Comparison of ENCODE assay signal across 31 cellular contexts in genomic region chr2:162282765-162283425, GRCh38. TPM values are rescaled to one million over a fixed set of nuclear protein-coding genes. Genes with fewer than 3 reads are reported as not detected.
A peak's percentile ranks its signal among the peaks of the same experiment; 100 is the strongest.
DNase-seq lines count a peak whose midpoint lies in the region; ATAC-seq and TF ChIP-seq lines count a peak whose summit lies in the region.
"Had no signal": no experiment of that assay in that cellular context is flagged by ENCODE, and none has a peak within 500 bp of the region (broad histone marks: within the 10 kb centered on the region; RNA-seq: fewer than 3 reads in every experiment).

No MANE protein-coding gene starts in this region.

- CTCF ChIA-PET in activated naive CD4-positive, alpha-beta T cell treated with anti-CD3 and anti-CD28 coated beads for 36 hours (lab: Charles Lee) = interaction anchor here (1.2 to 2.3 kb wide), 3 partner anchors 15 to 62 kb away, joined by 3 to 10 read pairs (median 6); no protein-coding TSS in a partner anchor

- H3K9me3 Mint-ChIP-seq in mesothelial cell of epicardium = no peaks in the 10 kb centered on the region
- H3K9me3 Mint-ChIP-seq in activated naive CD4-positive, alpha-beta T cell treated with anti-CD3 and anti-CD28 coated beads for 36 hours = no peaks in the 10 kb centered on the region
- H3K9me3 Mint-ChIP-seq: activated naive CD4-positive, alpha-beta T cell treated with anti-CD3 and anti-CD28 coated beads, Interleukin-2, amount 50 U/mL, for 24 hours; activated T-cell treated with anti-CD3 and anti-CD28 coated beads, Interleukin-2, amount 50 U/mL, for 24 hours; CD14-positive monocyte; immature natural killer cell; natural killer cell; stimulated activated effector memory CD8-positive, alpha-beta T cell treated with anti-CD3 and anti-CD28 coated beads, Interleukin-12 subunit alpha, Interleukin-12 subunit beta, amount 100 ng/mL, for 72 hours; T-cell had no signal

- H3K36me3 Mint-ChIP-seq in mesothelial cell of epicardium = peaks cover 7% of the 10 kb centered on the region
- H3K36me3 Mint-ChIP-seq in activated naive CD4-positive, alpha-beta T cell treated with anti-CD3 and anti-CD28 coated beads for 36 hours (ENCODE audit: low read depth) = peaks cover 23% of the 10 kb centered on the region

- no peaks in the 10 kb centered on the region for H3K4me1 Mint-ChIP-seq in mesothelial cell of epicardium
- H3K4me1 Mint-ChIP-seq in activated naive CD4-positive, alpha-beta T cell treated with anti-CD3 and anti-CD28 coated beads for 36 hours (ENCODE audit: low read depth) = no peaks in the 10 kb centered on the region
- H3K4me1 Mint-ChIP-seq: activated naive CD4-positive, alpha-beta T cell treated with anti-CD3 and anti-CD28 coated beads, Interleukin-2, amount 50 U/mL, for 24 hours; immature natural killer cell; natural killer cell; stimulated activated effector memory CD8-positive, alpha-beta T cell treated with anti-CD3 and anti-CD28 coated beads, Interleukin-12 subunit alpha, Interleukin-12 subunit beta, amount 100 ng/mL, for 72 hours; T-cell had no signal

- no peaks in the 10 kb centered on the region for H3K27me3 Mint-ChIP-seq in mesothelial cell of epicardium (ENCODE audit: low read depth)
- no peaks in the 10 kb centered on the region for H3K27me3 Mint-ChIP-seq in activated naive CD4-positive, alpha-beta T cell treated with anti-CD3 and anti-CD28 coated beads for 36 hours (ENCODE audit: low read depth)
- H3K27me3 Mint-ChIP-seq: activated naive CD4-positive, alpha-beta T cell treated with anti-CD3 and anti-CD28 coated beads, Interleukin-2, amount 50 U/mL, for 24 hours; activated T-cell treated with anti-CD3 and anti-CD28 coated beads, Interleukin-2, amount 50 U/mL, for 24 hours; T-cell had no signal

- TF ChIP-seq CTCF in fibroblast of villous mesenchyme (IDR thresholded peaks at IDR 0.05; ENCODE audit: insufficient read depth, low read depth, low read length) (no peak), mesothelial cell of epicardium (IDR thresholded peaks at IDR 0.05; ENCODE audit: unreplicated experiment) (no peak)

- DNase-seq in AG08395 (ENCODE audit: low spot score) = peak; percentile 39
- DNase-seq in GM04504 (ENCODE audit: low read depth) = peak; percentile 17
- DNase-seq in amniotic epithelial cell (ENCODE audit: low read depth) = peak; percentile 80
- peak; percentile 54 for DNase-seq in fibroblast of villous mesenchyme (ENCODE audit: low read depth)
- DNase-seq in mesothelial cell of epicardium (ENCODE audit: low spot score in 2 of 2, unreplicated experiment in 2 of 2) = no peak
- DNase-seq in dedifferentiated amniotic fluid mesenchymal stem cell (ENCODE audit: extremely low spot score) = no peak
- DNase-seq in activated naive CD4-positive, alpha-beta T cell treated with anti-CD3 and anti-CD28 coated beads for 36 hours = no peak
- DNase-seq: ACHN; activated CD4-positive, alpha-beta T cell treated with anti-CD3 and anti-CD28 coated beads for 1 hour; activated T-cell treated with anti-CD3 and anti-CD28 coated beads, Interleukin-2, amount 50 U/mL, for 24 hours; foreskin melanocyte; hippocampal formation; immature natural killer cell; left ventricle myocardium superior; midbrain; MM.1S; natural killer cell; NCI-H146; NCI-H524 treated with DMSO at 0.1 percent for 48 hours; NK-92 treated with Interleukin-12 subunit alpha and Interleukin-12 subunit beta, amount 100 ng/mL, for 24 hours; SJCRH30; stimulated activated CD4-positive, alpha-beta T cell treated with anti-CD3 and anti-CD28 coated beads, Interleukin-2, amount 100 ng/mL, for 48 hours; T-cell had no signal

- no peak overlapping the region for H3K4me3 ChIP-seq in fibroblast of villous mesenchyme (ENCODE audit: low read depth, low read length)
- H3K4me3 ChIP-seq: ascending aorta, K562, SJCRH30, smooth muscle cell had no signal

- no peak overlapping the region for H3K4me3 Mint-ChIP-seq in mesothelial cell of epicardium
- H3K4me3 Mint-ChIP-seq in activated naive CD4-positive, alpha-beta T cell treated with anti-CD3 and anti-CD28 coated beads for 36 hours = no peak overlapping the region
- H3K4me3 Mint-ChIP-seq: activated naive CD4-positive, alpha-beta T cell treated with anti-CD3 and anti-CD28 coated beads, Interleukin-2, amount 50 U/mL, for 24 hours; activated T-cell treated with anti-CD3 and anti-CD28 coated beads, Interleukin-2, amount 50 U/mL, for 24 hours; CD14-positive monocyte; immature natural killer cell; natural killer cell; stimulated activated effector memory CD8-positive, alpha-beta T cell treated with anti-CD3 and anti-CD28 coated beads, Interleukin-12 subunit alpha, Interleukin-12 subunit beta, amount 100 ng/mL, for 72 hours; T-cell had no signal

- no peak overlapping the region for H3K27ac Mint-ChIP-seq in mesothelial cell of epicardium
- no peak overlapping the region for H3K27ac Mint-ChIP-seq in activated naive CD4-positive, alpha-beta T cell treated with anti-CD3 and anti-CD28 coated beads for 36 hours
- H3K27ac Mint-ChIP-seq: activated naive CD4-positive, alpha-beta T cell treated with anti-CD3 and anti-CD28 coated beads, Interleukin-2, amount 50 U/mL, for 24 hours; activated T-cell treated with anti-CD3 and anti-CD28 coated beads, Interleukin-2, amount 50 U/mL, for 24 hours; immature natural killer cell; natural killer cell; stimulated activated effector memory CD8-positive, alpha-beta T cell treated with anti-CD3 and anti-CD28 coated beads, Interleukin-12 subunit alpha, Interleukin-12 subunit beta, amount 100 ng/mL, for 72 hours; T-cell had no signal

- intact Hi-C loops in activated naive CD4-positive, alpha-beta T cell treated with anti-CD3 and anti-CD28 coated beads for 36 hours (cut with micrococcal nuclease) = no loop called here

- no peak for ATAC-seq in HG03571 (IDR thresholded peaks at IDR 0.05; ENCODE audit: unreplicated experiment)
- ATAC-seq: K562; left ventricle myocardium superior; natural killer cell; Panc1; stimulated activated effector memory CD8-positive, alpha-beta T cell treated with anti-CD3 and anti-CD28 coated beads, Interleukin-12 subunit alpha, Interleukin-12 subunit beta, amount 100 ng/mL, for 72 hours; T-cell had no signal

RNA-seq across cellular contexts. Expression of gene IFIH1, which starts 35.6 kb away (rescaled TPM):
- total RNA-seq in fibroblast of villous mesenchyme (3.9 and 7.8 TPM in 2 replicates), mesothelial cell of epicardium (8.4 to 10.7 TPM (median 9.3 TPM) in 3 replicates)
- 10 to 100 TPM; 33.8 to 34.6 TPM for total RNA-seq in activated naive CD4-positive, alpha-beta T cell treated with anti-CD3 and anti-CD28 coated beads for 36 hours
- total RNA-seq: SJCRH30 had no signal

RNA-seq across cellular contexts. Expression of gene FAP, which starts 39.6 kb away (rescaled TPM):
- total RNA-seq in fibroblast of villous mesenchyme (207 and 223 TPM in 2 replicates), mesothelial cell of epicardium (47.1 to 59.6 TPM (median 50.5 TPM) in 3 replicates)
- not detected for total RNA-seq in activated naive CD4-positive, alpha-beta T cell treated with anti-CD3 and anti-CD28 coated beads for 36 hours
- total RNA-seq: K562, natural killer cell had no signal

Comparison
In these comparisons a context has a peak if more than half of its experiments do, and no peak if none do; other contexts are left out.
1. DNase-seq: peak in AG08395 (single experiment), GM04504 (single experiment), amniotic epithelial cell (single experiment) and fibroblast of villous mesenchyme (single experiment); none in mesothelial cell of epicardium (0 of 2), dedifferentiated amniotic fluid mesenchymal stem cell (single experiment) and activated naive CD4-positive, alpha-beta T cell treated with anti-CD3 and anti-CD28 coated beads for 36 hours (single experiment).
2. RNA of gene FAP, which starts 39.6 kb away (total RNA-seq): 207 to 223 TPM in fibroblast of villous mesenchyme and 47.1 to 59.6 TPM in mesothelial cell of epicardium; not detected in activated naive CD4-positive, alpha-beta T cell treated with anti-CD3 and anti-CD28 coated beads for 36 hours; every median in the first group is over 10 times any median in the second.